Comparison of ENCODE assay signal across 21 cellular contexts in the genomic region with DNA sequence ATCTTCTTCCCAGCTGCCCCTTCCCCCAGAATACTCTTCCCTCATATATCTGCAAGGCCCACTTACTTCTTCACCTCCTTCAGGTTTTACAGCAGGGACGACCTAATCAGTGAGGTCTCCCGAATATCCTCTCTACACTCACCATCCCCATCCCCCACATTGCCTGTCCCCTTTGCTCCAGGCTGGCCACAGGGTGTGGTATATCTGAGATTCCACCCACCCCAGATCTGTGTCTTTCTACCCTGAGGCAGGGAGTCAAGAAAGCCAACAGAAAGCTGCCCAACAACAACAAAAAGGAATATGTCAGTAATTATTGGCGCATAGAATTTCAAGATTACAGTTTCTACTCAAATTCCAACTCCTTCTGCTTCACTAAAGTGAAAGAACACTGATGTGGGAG. TPM values are rescaled to one million over a fixed set of nuclear protein-coding genes. Genes with fewer than 3 reads are reported as not detected.
DNase-seq lines count a peak whose midpoint lies in the region; ATAC-seq and TF ChIP-seq lines count a peak whose summit lies in the region.
"Had no signal": no experiment of that assay in that cellular context is flagged by ENCODE, and none has a peak within 500 bp of the region (broad histone marks: within the 10 kb centered on the region; RNA-seq: fewer than 3 reads in every experiment).

No MANE protein-coding gene starts in this region.

- H3K4me1 Mint-ChIP-seq in osteocyte (ENCODE audit: unreplicated experiment), result peaks cover 14% of the 10 kb centered on the region
- peaks cover 19% of the 10 kb centered on the region for H3K4me1 Mint-ChIP-seq in T-helper 17 cell

- no peak overlapping the region for H3K27ac ChIP-seq in HEK293 (ENCODE audit: extremely low read depth, low read depth, low read length)
- peak overlapping the region; percentile 53 for H3K27ac ChIP-seq in WERI-Rb-1
- H3K27ac ChIP-seq in smooth muscle cell (ENCODE audit: low read depth), result no peak overlapping the region
- H3K27ac ChIP-seq in tibial nerve, result no peak overlapping the region

- H3K27me3 Mint-ChIP-seq in osteocyte (ENCODE audit: unreplicated experiment), result no peaks in the 10 kb centered on the region
- H3K27me3 Mint-ChIP-seq in T-helper 17 cell, result peaks cover 6% of the 10 kb centered on the region
- H3K27me3 Mint-ChIP-seq: CD4-positive, alpha-beta T cell had no signal

- no peak overlapping the region for H3K4me2 ChIP-seq in smooth muscle cell

- H3K27ac Mint-ChIP-seq in osteocyte (ENCODE audit: unreplicated experiment) (peak overlapping the region; percentile 66), T-helper 17 cell (no peak overlapping the region)
- H3K27ac Mint-ChIP-seq: CD4-positive, alpha-beta T cell had no signal

- no peaks in the 10 kb centered on the region for H3K79me2 ChIP-seq in smooth muscle cell (ENCODE audit: low read depth)

- ATAC-seq in T-helper 17 cell (no peak), GM18868 (IDR thresholded peaks at IDR 0.05; ENCODE audit: unreplicated experiment) (no peak)
- ATAC-seq: Panc1 had no signal

- H4K20me1 ChIP-seq in smooth muscle cell (ENCODE audit: low read depth), result no peaks in the 10 kb centered on the region

- H3K27me3 ChIP-seq in WERI-Rb-1 (ENCODE audit: insufficient read depth, low read depth, severe bottlenecking) (no peaks in the 10 kb centered on the region), smooth muscle cell (ENCODE audit: low read depth) (no peaks in the 10 kb centered on the region), tibial nerve (no peaks in the 10 kb centered on the region)
- H3K27me3 ChIP-seq: MG63 had no signal

- no peaks in the 10 kb centered on the region for H3K36me3 ChIP-seq in HEK293 (ENCODE audit: control insufficient read depth in 2 of 2, insufficient read depth in 1 of 2, low read length in 2 of 2)
- H3K36me3 ChIP-seq in WERI-Rb-1, result no peaks in the 10 kb centered on the region
- no peaks in the 10 kb centered on the region for H3K36me3 ChIP-seq in smooth muscle cell (ENCODE audit: low read depth)
- H3K36me3 ChIP-seq in tibial nerve, result no peaks in the 10 kb centered on the region
- H3K36me3 ChIP-seq: MG63 had no signal

- TF ChIP-seq CTCF in HEK293 (tag by site-specific recombination; IDR thresholded peaks at IDR 0.05) (no peak), WERI-Rb-1 (IDR thresholded peaks at IDR 0.05; ENCODE audit: low read depth, low read length) (no peak), osteocyte (IDR thresholded peaks at IDR 0.05) (no peak), smooth muscle cell (IDR thresholded peaks at IDR 0.05; ENCODE audit: borderline replicate concordance, insufficient read depth, poor library complexity, severe bottlenecking) (no peak), tibial nerve (IDR thresholded peaks at IDR 0.05) (no peak)

- no peak overlapping the region for H3K4me3 ChIP-seq in HEK293 (ENCODE audit: low read depth, low read length)
- no peak overlapping the region for H3K4me3 ChIP-seq in WERI-Rb-1 (ENCODE audit: low read depth, low read length)
- H3K4me3 ChIP-seq in smooth muscle cell, result no peak overlapping the region
- H3K4me3 ChIP-seq in tibial nerve, result no peak overlapping the region
- H3K4me3 ChIP-seq: MG63 had no signal

- 46% methylated on average over 3 of the region's 3 CpGs for WGBS in smooth muscle cell (ENCODE audit: low lambda C conversion rate)
- WGBS in tibial nerve, 2 donors, result 52 to 62% methylated on average over 3 of the region's 3 CpGs

- H3K4me3 Mint-ChIP-seq in osteocyte (ENCODE audit: unreplicated experiment) (no peak overlapping the region), T-helper 17 cell (no peak overlapping the region)
- H3K4me3 Mint-ChIP-seq: CD4-positive, alpha-beta T cell had no signal

- no peak for TF ChIP-seq POLR2A in tibial nerve (IDR thresholded peaks at IDR 0.05)

- DNase-seq in WERI-Rb-1, result no peak
- DNase-seq in islet precursor cell, result peak; percentile 71
- DNase-seq in osteocyte (ENCODE audit: extremely low spot score, unreplicated experiment), result no peak
- no peak for DNase-seq in T-helper 17 cell
- no peak for DNase-seq in smooth muscle cell (lab: John Stamatoyannopoulos, UW; ENCODE audit: unreplicated experiment)
- DNase-seq in tibial nerve (ENCODE audit: low spot score in 2 of 2), result no peak
- DNase-seq: ACHN; Calu3; CD4-positive, alpha-beta T cell; DMS79; GF-D8; GOT3; MG63; NCI-H1105 treated with DMSO at 0.1 percent for 48 hours; NCI-H187; NCI-H446 treated with DMSO at 0.1 percent for 48 hours; NCI-H748 treated with DMSO at 0.1 percent for 48 hours; SHP77 had no signal

- H3K9ac ChIP-seq in smooth muscle cell (ENCODE audit: low read depth), result no peak overlapping the region

- CTCF ChIA-PET in HEK293 (lab: Yijun Ruan, JAX), result interaction anchor here (0.6 to 6.5 kb wide), 5 partner anchors 22 to 678 kb away, joined by 3 to 167 read pairs (median 6); no protein-coding TSS in a partner anchor

- H3K4me1 ChIP-seq in HEK293 (ENCODE audit: control insufficient read depth, insufficient read depth, low read length) (no peaks in the 10 kb centered on the region), smooth muscle cell (ENCODE audit: low read depth) (no peaks in the 10 kb centered on the region), tibial nerve (peaks cover 0 to 22% (median 0%) of the 10 kb centered on the region in 4 donors)

- no peaks in the 10 kb centered on the region for H3K36me3 Mint-ChIP-seq in osteocyte (ENCODE audit: unreplicated experiment)
- no peaks in the 10 kb centered on the region for H3K36me3 Mint-ChIP-seq in T-helper 17 cell (ENCODE audit: low read depth)

- POLR2A ChIA-PET in HEK293 (lab: Yijun Ruan, JAX), result interaction anchor here (2.1 kb wide), 1 partner anchor 133 kb away, joined by 10 read pairs; a partner anchor contains a TSS

- H3K9me3 Mint-ChIP-seq in osteocyte (ENCODE audit: unreplicated experiment), result no peaks in the 10 kb centered on the region
- H3K9me3 Mint-ChIP-seq: CD4-positive, alpha-beta T cell had no signal

- no peak overlapping the region for H2AFZ ChIP-seq in smooth muscle cell (ENCODE audit: low read depth)

- H3K9me3 ChIP-seq in HEK293 (ENCODE audit: control insufficient read depth, insufficient read depth, low read depth, low read length) (no peaks in the 10 kb centered on the region), WERI-Rb-1 (ENCODE audit: severe bottlenecking) (no peaks in the 10 kb centered on the region), T-helper 17 cell (ENCODE audit: control insufficient read depth, low read length, poor library complexity, severe bottlenecking) (no peaks in the 10 kb centered on the region), smooth muscle cell (replicated peaks; ENCODE audit: low read depth) (no peaks in the 10 kb centered on the region), tibial nerve (no peaks in the 10 kb centered on the region)
- H3K9me3 ChIP-seq: MG63 had no signal

- TF ChIP-seq EP300 in tibial nerve (IDR thresholded peaks at IDR 0.05), result no peak

- H3F3A ChIP-seq in smooth muscle cell (ENCODE audit: low read depth), result no peaks in the 10 kb centered on the region

TF ChIP-seq in HEK293, 187 proteins besides CTCF, POLR2A, EP300 and RAD21:
- TF ChIP-seq KLF7 (tag by site-specific recombination; IDR thresholded peaks at IDR 0.05; ENCODE audit: borderline replicate concordance), result no peak
- peak; percentile 58 for TF ChIP-seq ZNF341 (tag by site-specific recombination; IDR thresholded peaks at IDR 0.05; ENCODE audit: low read depth)
- TF ChIP-seq ZNF529 (tag by site-specific recombination; IDR thresholded peaks at IDR 0.05; ENCODE audit: insufficient replicate concordance), result no peak

RNA-seq across cellular contexts. Expression of a gene that starts 30.0 kb away (rescaled TPM):
- 0.27 and 0.34 TPM in 2 replicates for total RNA-seq in osteocyte
- not detected for total RNA-seq in T-helper 17 cell
- 0.90 and 0.94 TPM in 2 replicates for total RNA-seq in smooth muscle cell
- 0.48 and 1.5 TPM in 2 replicates for polyA plus RNA-seq in smooth muscle cell
- total RNA-seq in tibial nerve, result not detected
- total RNA-seq: CD4-positive, alpha-beta T cell had no signal

RNA-seq across cellular contexts. Expression of a gene that starts 45.3 kb away (rescaled TPM):
- total RNA-seq in osteocyte, result 82.6 and 83.7 TPM in 2 replicates
- 10 to 100 TPM; 70.9 to 79.7 TPM for total RNA-seq in T-helper 17 cell
- total RNA-seq in smooth muscle cell, result 76.8 and 77.5 TPM in 2 replicates
- polyA plus RNA-seq in smooth muscle cell, result 68.4 and 79.1 TPM in 2 replicates
- 10 to 100 TPM; 40.4 to 42.8 (median 41.0) TPM for total RNA-seq in tibial nerve
